Comparison of ENCODE assay signal across 8 cellular contexts in genomic region chr6:24574809-24575208, GRCh38.
DNase-seq lines count a peak whose midpoint lies in the region; ATAC-seq and TF ChIP-seq lines count a peak whose summit lies in the region.
"Had no signal": no experiment of that assay in that cellular context is flagged by ENCODE, and none has a peak within 500 bp of the region (broad histone marks: within the 10 kb centered on the region; RNA-seq: fewer than 3 reads in every experiment).

No MANE protein-coding gene starts in this region.

- no peaks in the 10 kb centered on the region for H3K36me3 ChIP-seq in naive thymus-derived CD4-positive, alpha-beta T cell (ENCODE audit: control insufficient read depth in 2 of 3, insufficient read depth in 3 of 3, low read length in 3 of 3)
- no peaks in the 10 kb centered on the region for H3K36me3 ChIP-seq in esophagus squamous epithelium
- H3K36me3 ChIP-seq: cardiac muscle cell had no signal

- 61 to 79% methylated on average over 4 of the region's 4 CpGs for whole genome bisulfite sequencing in esophagus squamous epithelium, 2 donors

- CTCF ChIA-PET in naive thymus-derived CD4-positive, alpha-beta T cell (lab: Charles Lee) = no interaction called here

- no peak overlapping the region for H3K27ac ChIP-seq in naive thymus-derived CD4-positive, alpha-beta T cell (ENCODE audit: low read depth, low read length)
- H3K27ac ChIP-seq in esophagus squamous epithelium = no peak overlapping the region
- H3K27ac ChIP-seq: cardiac muscle cell had no signal

- TF ChIP-seq CTCF in esophagus squamous epithelium (IDR thresholded peaks at IDR 0.05) = no peak

- no peak overlapping the region for H3K27ac Mint-ChIP-seq in naive thymus-derived CD4-positive, alpha-beta T cell
- H3K27ac Mint-ChIP-seq in activated CD4-positive, alpha-beta T cell treated with anti-CD3 and anti-CD28 coated beads, Interleukin-2, amount 10 ng/mL, durations not matched to agents 24 days and 14 days = no peak overlapping the region

- no peaks in the 10 kb centered on the region for H3K27me3 ChIP-seq in naive thymus-derived CD4-positive, alpha-beta T cell (ENCODE audit: control insufficient read depth in 2 of 2, insufficient read depth in 2 of 2, low read length in 2 of 2)
- H3K27me3 ChIP-seq in esophagus squamous epithelium = no peaks in the 10 kb centered on the region
- H3K27me3 ChIP-seq: cardiac muscle cell had no signal

- H3K4me1 Mint-ChIP-seq in naive thymus-derived CD4-positive, alpha-beta T cell = peaks cover 0 to 2% (median 0%) of the 10 kb centered on the region in 7 donors
- no peaks in the 10 kb centered on the region for H3K4me1 Mint-ChIP-seq in activated CD4-positive, alpha-beta T cell treated with anti-CD3 and anti-CD28 coated beads, Interleukin-2, amount 10 ng/mL, durations not matched to agents 24 days and 14 days

- TF ChIP-seq POLR2A in esophagus squamous epithelium (IDR thresholded peaks at IDR 0.05) = no peak

- H3K27me3 Mint-ChIP-seq in naive thymus-derived CD4-positive, alpha-beta T cell = peaks cover 0 to 28% (median 0%) of the 10 kb centered on the region in 5 donors
- peaks cover 9% of the 10 kb centered on the region for H3K27me3 Mint-ChIP-seq in activated CD4-positive, alpha-beta T cell treated with anti-CD3 and anti-CD28 coated beads, Interleukin-2, amount 10 ng/mL, durations not matched to agents 24 days and 14 days

- no peak overlapping the region for H3K4me3 ChIP-seq in naive thymus-derived CD4-positive, alpha-beta T cell (ENCODE audit: low read length)
- no peak overlapping the region for H3K4me3 ChIP-seq in esophagus squamous epithelium
- H3K4me3 ChIP-seq: cardiac muscle cell had no signal

- no peaks in the 10 kb centered on the region for H3K4me1 ChIP-seq in naive thymus-derived CD4-positive, alpha-beta T cell (ENCODE audit: control insufficient read depth in 2 of 2, insufficient read depth in 2 of 2, low read length in 2 of 2)
- no peaks in the 10 kb centered on the region for H3K4me1 ChIP-seq in esophagus squamous epithelium

- peak; percentile 69 for ATAC-seq in GM18873 (IDR thresholded peaks at IDR 0.05; ENCODE audit: low FRiP score, unreplicated experiment)
- ATAC-seq in HG02623 (IDR thresholded peaks at IDR 0.05; ENCODE audit: unreplicated experiment) = peak; percentile 91
- ATAC-seq in naive thymus-derived CD4-positive, alpha-beta T cell = peak; percentile 57

- DNase-seq in NCI-H69 (lab: John Stamatoyannopoulos, UW) (peak; percentile 70), NCI-H187 treated with DMSO at 0.1 percent for 48 hours (lab: John Stamatoyannopoulos, UW) (no peak), esophagus squamous epithelium (lab: John Stamatoyannopoulos, UW) (no peak)
- no peak for DNase-seq in naive thymus-derived CD4-positive, alpha-beta T cell
- no peak for DNase-seq in activated CD4-positive, alpha-beta T cell treated with anti-CD3 and anti-CD28 coated beads, Interleukin-2, amount 10 ng/mL, durations not matched to agents 24 days and 14 days

- H3K36me3 Mint-ChIP-seq in naive thymus-derived CD4-positive, alpha-beta T cell = no peaks in the 10 kb centered on the region
- no peaks in the 10 kb centered on the region for H3K36me3 Mint-ChIP-seq in activated CD4-positive, alpha-beta T cell treated with anti-CD3 and anti-CD28 coated beads, Interleukin-2, amount 10 ng/mL, durations not matched to agents 24 days and 14 days (ENCODE audit: low read depth)

- intact Hi-C loops in naive thymus-derived CD4-positive, alpha-beta T cell (cut with micrococcal nuclease) = no loop called here
- intact Hi-C loops in esophagus squamous epithelium (cut with DNase I) = no loop called here
- intact Hi-C loops in activated CD4-positive, alpha-beta T cell treated with anti-CD3 and anti-CD28 coated beads, Interleukin-2, amount 10 ng/mL, durations not matched to agents 24 days and 14 days (cut with micrococcal nuclease) = no loop called here

- no peaks in the 10 kb centered on the region for H3K9me3 Mint-ChIP-seq in naive thymus-derived CD4-positive, alpha-beta T cell
- no peaks in the 10 kb centered on the region for H3K9me3 Mint-ChIP-seq in activated CD4-positive, alpha-beta T cell treated with anti-CD3 and anti-CD28 coated beads, Interleukin-2, amount 10 ng/mL, durations not matched to agents 24 days and 14 days

- H3K9me3 ChIP-seq in naive thymus-derived CD4-positive, alpha-beta T cell (ENCODE audit: control insufficient read depth in 2 of 3, low read length in 3 of 3) = no peaks in the 10 kb centered on the region
- H3K9me3 ChIP-seq in esophagus squamous epithelium = no peaks in the 10 kb centered on the region

- no peak overlapping the region for H3K4me3 Mint-ChIP-seq in naive thymus-derived CD4-positive, alpha-beta T cell
- no peak overlapping the region for H3K4me3 Mint-ChIP-seq in activated CD4-positive, alpha-beta T cell treated with anti-CD3 and anti-CD28 coated beads, Interleukin-2, amount 10 ng/mL, durations not matched to agents 24 days and 14 days

- POLR2A ChIA-PET in naive thymus-derived CD4-positive, alpha-beta T cell (lab: Charles Lee) = no interaction called here
